ENCODE assay signal across 12 cellular contexts in the genomic region with DNA sequence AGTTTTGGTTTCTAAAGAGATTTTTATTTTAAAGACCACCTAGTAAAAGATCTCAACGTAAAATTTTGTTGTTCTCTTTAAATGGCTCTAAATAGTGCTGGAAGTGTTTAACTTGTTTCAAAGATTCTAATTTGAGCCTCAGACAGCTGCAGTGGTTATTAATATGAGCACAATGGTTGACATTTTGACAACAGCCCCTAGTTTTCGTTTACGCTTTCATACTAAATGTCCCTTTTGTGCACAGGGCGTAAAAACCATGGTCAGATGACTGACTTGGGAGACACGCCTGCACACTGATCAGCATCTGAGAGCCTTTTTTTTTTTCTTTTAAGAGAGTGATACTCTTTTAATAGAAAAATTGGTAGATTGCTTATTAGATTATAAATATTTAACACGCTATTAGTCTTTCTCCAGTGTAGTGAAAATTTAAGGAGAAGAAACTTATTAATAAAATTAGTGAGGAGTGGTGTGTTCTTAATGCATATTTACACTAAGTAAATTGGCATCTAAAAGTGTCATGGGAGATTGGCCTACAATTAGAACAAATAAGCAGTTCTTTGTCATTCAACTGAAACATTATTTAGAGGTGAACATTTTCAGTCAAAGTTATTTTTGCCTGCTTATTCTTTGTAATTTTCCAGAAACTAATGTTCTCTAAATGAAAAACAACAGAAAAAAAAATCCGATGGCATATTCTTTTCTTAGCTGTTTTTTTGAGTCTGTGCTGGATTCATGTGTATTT.
DNase-seq lines count a peak whose midpoint lies in the region; ATAC-seq and TF ChIP-seq lines count a peak whose summit lies in the region.
"Had no signal": no experiment of that assay in that cellular context is flagged by ENCODE, and none has a peak within 500 bp of the region (broad histone marks: within the 10 kb centered on the region; RNA-seq: fewer than 3 reads in every experiment).

No MANE protein-coding gene starts in this region.

- no peak overlapping the region for H2AFZ ChIP-seq in SU-DHL-6 (ENCODE audit: low read depth, low read length, severe bottlenecking)

- H3K36me3 Mint-ChIP-seq in Calu3 (ENCODE audit: insufficient read depth, unreplicated experiment) = no peaks in the 10 kb centered on the region

- peak overlapping the region; percentile 89 for H3K4me2 ChIP-seq in SU-DHL-6 (ENCODE audit: low read depth, low read length, poor library complexity, severe bottlenecking)

- no peaks in the 10 kb centered on the region for H3K9me2 ChIP-seq in SU-DHL-6 (replicated peaks; ENCODE audit: insufficient read depth, low read length)

- H3K4me3 ChIP-seq in SU-DHL-6 (ENCODE audit: insufficient read depth, low read length, poor library complexity, severe bottlenecking) = peak overlapping the region; percentile 45

- H3K9ac ChIP-seq in SU-DHL-6 (ENCODE audit: low read length) = peak overlapping the region; percentile 61

- ATAC-seq in GM18868 (IDR thresholded peaks at IDR 0.05; ENCODE audit: unreplicated experiment) = peak; percentile 88
- ATAC-seq in HG02678 (IDR thresholded peaks at IDR 0.05; ENCODE audit: unreplicated experiment) = peak; percentile 50
- ATAC-seq: esophagus mucosa had no signal

- H3K9me3 ChIP-seq in SU-DHL-6 (ENCODE audit: insufficient read depth, low read length) = peaks cover 20% of the 10 kb centered on the region; the same call in 1 of the 2 replicates

- no peaks in the 10 kb centered on the region for H3K4me1 Mint-ChIP-seq in Calu3 (ENCODE audit: low read depth, unreplicated experiment)

- no TSS peak for BruUV-seq in Calu3 (replicated peaks; lab: Mats Ljungman, UMichigan)

- intact Hi-C loops in Calu3 (cut with micrococcal nuclease; ENCODE audit: unreplicated experiment) = no loop called here

- peak overlapping the region; percentile 99 for H3K27ac ChIP-seq in SU-DHL-6 (ENCODE audit: low read depth, low read length)
- H3K27ac ChIP-seq in substantia nigra (ENCODE audit: low read depth, low read length, poor library complexity, severe bottlenecking) = peak overlapping the region; percentile 92

- DNase-seq in substantia nigra (lab: John Stamatoyannopoulos, UW) = peak in 20 of 49 donors; percentile 9 to 72 (median 27)
- DNase-seq in NOMO-1 treated with DMSO at 0.1 percent for 48 hours (lab: John Stamatoyannopoulos, UW; ENCODE audit: unreplicated experiment) = no peak
- DNase-seq in Calu3 = no peak
- no peak for DNase-seq in hepatic stellate cell (ENCODE audit: low spot score)
- DNase-seq: activated CD8-positive, alpha-beta memory T cell treated with anti-CD3 and anti-CD28 coated beads for 24 hours; DMS79 treated with DMSO at 0.1 percent for 48 hours; GOT3; NCI-H2171 treated with DMSO at 0.1 percent for 48 hours had no signal

- peaks cover 35% of the 10 kb centered on the region for H3K27me3 Mint-ChIP-seq in Calu3 (ENCODE audit: unreplicated experiment)

- peaks cover 12% of the 10 kb centered on the region; the same call in 1 of the 2 replicates for H3K36me3 ChIP-seq in SU-DHL-6 (ENCODE audit: low read length)

- peaks cover 6% of the 10 kb centered on the region for H3K9me3 Mint-ChIP-seq in Calu3 (ENCODE audit: low read depth, unreplicated experiment)

- CTCF ChIA-PET in Calu3 (lab: Charles Lee) = no interaction called here

- no peaks in the 10 kb centered on the region for H4K20me1 ChIP-seq in SU-DHL-6 (ENCODE audit: low read depth, low read length)

- no peaks in the 10 kb centered on the region for H3K27me3 ChIP-seq in SU-DHL-6 (ENCODE audit: low read length)

- no peak overlapping the region for H3K4me3 Mint-ChIP-seq in Calu3 (ENCODE audit: low read depth, unreplicated experiment)

- no peaks in the 10 kb centered on the region for H3K79me2 ChIP-seq in SU-DHL-6 (ENCODE audit: insufficient read depth, low read length)

- H3K27ac Mint-ChIP-seq in Calu3 (ENCODE audit: unreplicated experiment) = no peak overlapping the region

- H3F3A ChIP-seq in SU-DHL-6 (ENCODE audit: insufficient read depth) = peaks cover 42% of the 10 kb centered on the region

- TF ChIP-seq CTCF in SU-DHL-6 (IDR thresholded peaks at IDR 0.05; ENCODE audit: insufficient read depth, low read length, poor library complexity, severe bottlenecking) = no peak
- TF ChIP-seq CTCF in Calu3 (IDR thresholded peaks at IDR 0.05; ENCODE audit: unreplicated experiment) = no peak
